8 cellular contexts compared by ENCODE assay signal in genomic region chr10:86536294-86536861, GRCh38. TPM values are rescaled to one million over a fixed set of nuclear protein-coding genes. Genes with fewer than 3 reads are reported as not detected.
DNase-seq lines count a peak whose midpoint lies in the region; ATAC-seq lines count a peak whose summit lies in the region.

No MANE protein-coding gene starts in this region.

- no peak for DNase-seq in left ventricle myocardium superior
- no peak for DNase-seq in left cardiac atrium
- peak; percentile 68 for DNase-seq in activated naive CD8-positive, alpha-beta T cell treated with anti-CD3 and anti-CD28 coated beads, Interleukin-2, amount 10 ng/mL, durations not matched to agents 7 days and 5 days
- DNase-seq in neuronal stem cell (ENCODE audit: low spot score), result no peak
- DNase-seq in ureter (ENCODE audit: low spot score), result no peak

- H4K91ac ChIP-seq in neuronal stem cell (ENCODE audit: low read depth, low read length, poor library complexity), result no peak overlapping the region

- intact Hi-C loops in left ventricle myocardium superior (cut with micrococcal nuclease), result no loop called here
- intact Hi-C loops in left cardiac atrium (cut with DNase I), result no loop called here

- peak overlapping the region; percentile 82 for H2BK5ac ChIP-seq in neuronal stem cell (ENCODE audit: low read length)

- H4K8ac ChIP-seq in neuronal stem cell (ENCODE audit: low read depth, low read length), result peak overlapping the region; percentile 17

- H3K4me3 ChIP-seq in neuronal stem cell (ENCODE audit: low read length in 2 of 2), result no peak overlapping the region

- H3K9me3 Mint-ChIP-seq in activated naive CD8-positive, alpha-beta T cell treated with anti-CD3 and anti-CD28 coated beads, Interleukin-2, amount 10 ng/mL, durations not matched to agents 7 days and 5 days, result peaks cover 2% of the 10 kb centered on the region

- no peak overlapping the region for H3K23ac ChIP-seq in neuronal stem cell (ENCODE audit: low read depth, low read length, poor library complexity)

- H3K9me3 ChIP-seq in neuronal stem cell (replicated peaks in 1 of 2; ENCODE audit: control insufficient read depth in 2 of 2, insufficient read depth in 1 of 2, low read depth in 1 of 2, low read length in 2 of 2), result peaks cover 0 to 7% of the 10 kb centered on the region in 2 donors

- H3K9ac ChIP-seq in neuronal stem cell (ENCODE audit: low read depth, low read length, poor library complexity), result peak overlapping the region; percentile 70

- no peak overlapping the region for H2BK12ac ChIP-seq in neuronal stem cell (ENCODE audit: low read length)

- H2AK5ac ChIP-seq in neuronal stem cell (ENCODE audit: low read depth, low read length), result peak overlapping the region; percentile 28

- peak overlapping the region; percentile 91 for H3K18ac ChIP-seq in neuronal stem cell (ENCODE audit: low read length)

- H3K4me2 ChIP-seq in neuronal stem cell (ENCODE audit: insufficient read depth, low read length, poor library complexity, severe bottlenecking), result peak overlapping the region; percentile 54

- WGBS in neuronal stem cell (ENCODE audit: extremely low coverage in 2 of 2, insufficient read length in 2 of 2, insufficient replicate concordance in 1 of 2), 2 donors, result no CpG with 5 or more reads among the region's 40 CpGs

- POLR2A ChIA-PET in activated naive CD8-positive, alpha-beta T cell treated with anti-CD3 and anti-CD28 coated beads, Interleukin-2, amount 10 ng/mL, durations not matched to agents 7 days and 5 days (lab: Charles Lee), result interaction anchor here (1.0 kb wide), 1 partner anchor 137 kb away, joined by 7 read pairs; no protein-coding TSS in a partner anchor

- H3K36me3 Mint-ChIP-seq in activated naive CD8-positive, alpha-beta T cell treated with anti-CD3 and anti-CD28 coated beads, Interleukin-2, amount 10 ng/mL, durations not matched to agents 7 days and 5 days, result no peaks in the 10 kb centered on the region

- H2BK15ac ChIP-seq in neuronal stem cell (ENCODE audit: low read length), result no peak overlapping the region

- H3K14ac ChIP-seq in neuronal stem cell (ENCODE audit: low read length), result no peak overlapping the region

- no peaks in the 10 kb centered on the region for H3K27me3 Mint-ChIP-seq in activated naive CD8-positive, alpha-beta T cell treated with anti-CD3 and anti-CD28 coated beads, Interleukin-2, amount 10 ng/mL, durations not matched to agents 7 days and 5 days

- H2BK120ac ChIP-seq in neuronal stem cell (ENCODE audit: low read depth, low read length), result no peak overlapping the region

- H3K27ac Mint-ChIP-seq in activated naive CD8-positive, alpha-beta T cell treated with anti-CD3 and anti-CD28 coated beads, Interleukin-2, amount 10 ng/mL, durations not matched to agents 7 days and 5 days, result peak overlapping the region; percentile 87

- H3K36me3 ChIP-seq in neuronal stem cell (replicated peaks in 1 of 2; ENCODE audit: control insufficient read depth in 2 of 2, insufficient read depth in 2 of 2, low read length in 2 of 2), result no peaks in the 10 kb centered on the region

- H3K27ac ChIP-seq in neuronal stem cell (replicated peaks; ENCODE audit: low read length), result no peak overlapping the region

- H2AFZ ChIP-seq in neuronal stem cell (ENCODE audit: low read length), result peak overlapping the region; percentile 17

- H3K4ac ChIP-seq in neuronal stem cell (ENCODE audit: low read length), result no peak overlapping the region

- peaks cover 0 to 4% of the 10 kb centered on the region in 2 donors for H3K4me1 ChIP-seq in neuronal stem cell (ENCODE audit: control insufficient read depth in 2 of 2, insufficient read depth in 1 of 2, low read depth in 1 of 2, low read length in 2 of 2)

- H3K79me1 ChIP-seq in neuronal stem cell (ENCODE audit: low read depth, low read length), result no peaks in the 10 kb centered on the region

- H3K27me3 ChIP-seq in neuronal stem cell (ENCODE audit: control insufficient read depth in 3 of 3, insufficient read depth in 3 of 3, low read depth in 1 of 3, low read length in 3 of 3), result peaks cover 0 to 14% (median 0%) of the 10 kb centered on the region in 3 experiments

- H3K4me1 Mint-ChIP-seq in activated naive CD8-positive, alpha-beta T cell treated with anti-CD3 and anti-CD28 coated beads, Interleukin-2, amount 10 ng/mL, durations not matched to agents 7 days and 5 days, result peaks cover 22% of the 10 kb centered on the region

- peak overlapping the region; percentile 69 for H3K4me3 Mint-ChIP-seq in activated naive CD8-positive, alpha-beta T cell treated with anti-CD3 and anti-CD28 coated beads, Interleukin-2, amount 10 ng/mL, durations not matched to agents 7 days and 5 days

- ATAC-seq in left ventricle myocardium superior, result peak; percentile 8
- ATAC-seq in left cardiac atrium, result no peak
- peak; percentile 92 for ATAC-seq in activated naive CD8-positive, alpha-beta T cell treated with anti-CD3 and anti-CD28 coated beads, Interleukin-2, amount 10 ng/mL, durations not matched to agents 7 days and 5 days (ENCODE audit: low read depth)
- no peak for ATAC-seq in HG02852 (IDR thresholded peaks at IDR 0.05; ENCODE audit: unreplicated experiment)
- no peak for ATAC-seq in HG03097 (IDR thresholded peaks at IDR 0.05; ENCODE audit: low FRiP score, unreplicated experiment)
- no peak for ATAC-seq in HG02588 (IDR thresholded peaks at IDR 0.05; ENCODE audit: unreplicated experiment)

RNA-seq across cellular contexts. Expression of gene WAPL, which starts 14.8 kb away (rescaled TPM):
- total RNA-seq in left ventricle myocardium superior (22.2 TPM), left cardiac atrium (10 to 100 TPM; 20.4 to 25.1 TPM), ureter (43.2 TPM)
- 10 to 100 TPM; 47.9 to 52.9 TPM for total RNA-seq in activated naive CD8-positive, alpha-beta T cell treated with anti-CD3 and anti-CD28 coated beads, Interleukin-2, amount 10 ng/mL, durations not matched to agents 7 days and 5 days
- polyA plus RNA-seq in neuronal stem cell (2013, experiment 1 of 2), result 28.7 TPM
- polyA plus RNA-seq in neuronal stem cell (2013, experiment 2 of 2), result 29.0 TPM

Comparison
In these comparisons a context has a peak if more than half of its experiments do, and no peak if none do; other contexts are left out.
1. ATAC-seq: peak in left ventricle myocardium superior (single experiment) and activated naive CD8-positive, alpha-beta T cell treated with anti-CD3 and anti-CD28 coated beads, Interleukin-2, amount 10 ng/mL, durations not matched to agents 7 days and 5 days (single experiment); none in left cardiac atrium (0 of 2), HG02852 (single experiment), HG03097 (single experiment) and HG02588 (single experiment).